In genomic region chr1:216559359-216559758, GRCh38 we compare ENCODE assay signal across 24 cellular contexts.
"Had no signal": no experiment of that assay in that cellular context is flagged by ENCODE, and none has a peak within 500 bp of the region (broad histone marks: within the 10 kb centered on the region; RNA-seq: fewer than 3 reads in every experiment).

No MANE protein-coding gene starts in this region.

- ATAC-seq: natural killer cell; pancreas; right cardiac atrium; right lobe of liver; stimulated activated effector memory CD8-positive, alpha-beta T cell treated with anti-CD3 and anti-CD28 coated beads, Interleukin-12 subunit alpha, Interleukin-12 subunit beta, amount 100 ng/mL, for 72 hours; stimulated activated naive B cell treated with anti-CD40 and anti-IgM and Interleukin-4, amounts not matched to agents 10 μg/mL and 1 μg/mL and 100 μg/mL, for 72 hours had no signal

- FAIRE-seq: small intestine, urothelium cell line had no signal

- H3K4me3 ChIP-seq: neural progenitor cell, pancreas, prostate gland, right lobe of liver, sigmoid colon, stomach, thoracic aorta, thyroid gland, tibial nerve, upper lobe of left lung, vagina had no signal

- H3K9me3 ChIP-seq: pancreas, prostate gland, right lobe of liver, sigmoid colon, stomach, thoracic aorta, thyroid gland, tibial nerve, upper lobe of left lung, vagina had no signal

- DNase-seq: natural killer cell; occipital lobe; pancreas; right cardiac atrium; right lobe of liver; sigmoid colon; small intestine; stimulated activated CD4-positive, alpha-beta T cell treated with anti-CD3 and anti-CD28 coated beads, Interleukin-15, amount 100 ng/mL, for 24 hours; stimulated activated CD4-positive, alpha-beta T cell treated with anti-CD3 and anti-CD28 coated beads, Interleukin-2, amount 100 ng/mL, for 24 hours; stimulated activated CD4-positive, alpha-beta T cell treated with anti-CD3 and anti-CD28 coated beads, Interleukin-2, amount 100 ng/mL, for 48 hours; stimulated activated CD4-positive, alpha-beta T cell treated with anti-CD3 and anti-CD28 coated beads, Interleukin-4, amount 100 ng/mL, for 24 hours; stimulated activated naive B cell treated with anti-CD40 and anti-IgM and Interleukin-4, amounts not matched to agents 10 μg/mL and 1 μg/mL and 100 μg/mL, for 72 hours; stimulated activated naive CD4-positive, alpha-beta T cell treated with Interleukin-2 at 50 U/mL for 16 hours; stomach; thyroid gland; trophoblast cell; upper lobe of left lung had no signal

- H3K9ac ChIP-seq: neural progenitor cell had no signal

- H2AFZ ChIP-seq: neural progenitor cell had no signal

- H3K4me1 ChIP-seq: neural progenitor cell, pancreas, prostate gland, right lobe of liver, sigmoid colon, thyroid gland, tibial nerve, upper lobe of left lung, vagina had no signal

- H3K27ac ChIP-seq: neural progenitor cell, pancreas, prostate gland, right lobe of liver, sigmoid colon, stomach, thoracic aorta, thyroid gland, tibial nerve, upper lobe of left lung, vagina had no signal

- H3K27me3 ChIP-seq: neural progenitor cell, pancreas, right lobe of liver, sigmoid colon, stomach, thyroid gland, tibial nerve, upper lobe of left lung, vagina had no signal

- H3K36me3 ChIP-seq: neural progenitor cell, pancreas, prostate gland, right lobe of liver, sigmoid colon, stomach, thoracic aorta, thyroid gland, tibial nerve, upper lobe of left lung, vagina had no signal

- H3K4me2 ChIP-seq: neural progenitor cell had no signal
